In the genomic region with DNA sequence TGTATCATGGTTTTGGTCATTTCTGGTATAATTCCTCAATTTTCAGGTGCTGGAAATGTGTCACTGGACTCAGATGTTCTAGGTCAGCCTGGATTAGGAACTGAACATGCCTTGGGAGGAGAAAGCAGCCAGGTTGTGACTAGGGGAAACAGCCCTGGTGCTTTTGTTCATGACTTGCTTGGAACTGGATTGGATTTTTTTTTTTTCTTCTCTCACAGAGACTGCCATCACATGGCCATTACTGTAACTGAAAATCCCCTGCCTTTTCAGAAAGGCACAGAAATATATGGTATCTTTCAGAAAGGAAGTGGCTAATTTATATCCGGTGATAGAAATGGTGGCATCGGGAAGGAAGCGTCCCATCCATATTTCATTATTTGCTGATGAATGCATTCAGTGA, we compare ENCODE assay signal across 8 cellular contexts. TPM values are rescaled to one million over a fixed set of nuclear protein-coding genes. Genes with fewer than 3 reads are reported as not detected.
A peak's percentile ranks its signal among the peaks of the same experiment; 100 is the strongest.
DNase-seq lines count a peak whose midpoint lies in the region; ATAC-seq, FAIRE-seq and TF ChIP-seq lines count a peak whose summit lies in the region.

No MANE protein-coding gene starts in this region.

- peak overlapping the region; percentile 7 for H3K4me3 Mint-ChIP-seq in activated naive CD4-positive, alpha-beta T cell treated with anti-CD3 and anti-CD28 coated beads, Interleukin-2, amount 10 ng/mL, durations not matched to agents 7 days and 5 days
- peak overlapping the region; percentile 1 for H3K4me3 Mint-ChIP-seq in activated naive CD8-positive, alpha-beta T cell treated with anti-CD3 and anti-CD28 coated beads, Interleukin-2, amount 50 U/mL, for 24 hours

- H3K27me3 Mint-ChIP-seq in activated naive CD4-positive, alpha-beta T cell treated with anti-CD3 and anti-CD28 coated beads, Interleukin-2, amount 10 ng/mL, durations not matched to agents 7 days and 5 days: peaks cover 28% of the 10 kb centered on the region
- H3K27me3 Mint-ChIP-seq in activated naive CD8-positive, alpha-beta T cell treated with anti-CD3 and anti-CD28 coated beads, Interleukin-2, amount 50 U/mL, for 24 hours: no peaks in the 10 kb centered on the region

- H3K4me1 ChIP-seq in HepG2 (ENCODE audit: insufficient read depth, low read length): peaks cover 19% of the 10 kb centered on the region

- no peak overlapping the region for H3K9ac ChIP-seq in HepG2 (ENCODE audit: insufficient read depth, low read depth, low read length)

- 0 out of 2 replicates have a peak, but pooled peaks have one; percentile 11 for TF ChIP-seq CTCF in HepG2 (CRISPR knock-in tag; IDR thresholded peaks at IDR 0.05)

- ATAC-seq in HG03175 (IDR thresholded peaks at IDR 0.05; ENCODE audit: unreplicated experiment) (peak; percentile 64), HepG2 (peak; percentile 67)
- peak; percentile 35 for ATAC-seq in activated naive CD8-positive, alpha-beta T cell treated with anti-CD3 and anti-CD28 coated beads, Interleukin-2, amount 50 U/mL, for 24 hours

- H3K27ac ChIP-seq in HepG2 (ENCODE audit: extremely low read length, insufficient read depth, low read length): no peak overlapping the region

- H3K4me2 ChIP-seq in HepG2 (ENCODE audit: low read depth, low read length): no peak overlapping the region

- peaks cover 70% of the 10 kb centered on the region for H3K4me1 Mint-ChIP-seq in activated naive CD4-positive, alpha-beta T cell treated with anti-CD3 and anti-CD28 coated beads, Interleukin-2, amount 10 ng/mL, durations not matched to agents 7 days and 5 days
- peaks cover 79% of the 10 kb centered on the region for H3K4me1 Mint-ChIP-seq in activated naive CD8-positive, alpha-beta T cell treated with anti-CD3 and anti-CD28 coated beads, Interleukin-2, amount 50 U/mL, for 24 hours

- CTCF ChIA-PET in activated naive CD4-positive, alpha-beta T cell treated with anti-CD3 and anti-CD28 coated beads, Interleukin-2, amount 10 ng/mL, durations not matched to agents 7 days and 5 days (lab: Charles Lee): no interaction called here
- CTCF ChIA-PET in HepG2 (lab: Yijun Ruan, JAX; ENCODE audit: low intra/inter-chr PET ratio, low total read pairs): no interaction called here

- H3K36me3 Mint-ChIP-seq in activated naive CD4-positive, alpha-beta T cell treated with anti-CD3 and anti-CD28 coated beads, Interleukin-2, amount 10 ng/mL, durations not matched to agents 7 days and 5 days: peaks cover 9% of the 10 kb centered on the region
- peaks cover under 1% of the 10 kb centered on the region for H3K36me3 Mint-ChIP-seq in activated naive CD8-positive, alpha-beta T cell treated with anti-CD3 and anti-CD28 coated beads, Interleukin-2, amount 50 U/mL, for 24 hours (ENCODE audit: low read depth)

- TF ChIP-seq RAD21 in HepG2 (CRISPR knock-in tag; IDR thresholded peaks at IDR 0.05): no peak

- TF ChIP-seq EP300 in HepG2 (IDR thresholded peaks at IDR 0.05; ENCODE audit: low read depth in 2 of 2, low read length in 2 of 2) (no peak), HepG2 (CRISPR knock-in tag; IDR thresholded peaks at IDR 0.05; ENCODE audit: borderline replicate concordance) (no peak)

- H4K20me1 ChIP-seq in HepG2 (ENCODE audit: insufficient read depth, low read length): no peaks in the 10 kb centered on the region; the same call in 1 of the 2 replicates

- H3K27me3 ChIP-seq in HepG2 (ENCODE audit: control insufficient read depth in 1 of 2, insufficient read depth in 2 of 2, low read length in 2 of 2): no peaks in the 10 kb centered on the region

- in situ Hi-C loops in HepG2 (cut with HindIII; ENCODE audit: extremely low pct_ligation_motif_present, low pct_unique_long_range_greater_than_20kb): no loop called here

- no peaks in the 10 kb centered on the region for H3K9me3 Mint-ChIP-seq in activated naive CD4-positive, alpha-beta T cell treated with anti-CD3 and anti-CD28 coated beads, Interleukin-2, amount 10 ng/mL, durations not matched to agents 7 days and 5 days
- peaks cover 1% of the 10 kb centered on the region for H3K9me3 Mint-ChIP-seq in activated naive CD8-positive, alpha-beta T cell treated with anti-CD3 and anti-CD28 coated beads, Interleukin-2, amount 50 U/mL, for 24 hours

- peak overlapping the region; percentile 67 for H3K27ac Mint-ChIP-seq in activated naive CD4-positive, alpha-beta T cell treated with anti-CD3 and anti-CD28 coated beads, Interleukin-2, amount 10 ng/mL, durations not matched to agents 7 days and 5 days
- H3K27ac Mint-ChIP-seq in activated naive CD8-positive, alpha-beta T cell treated with anti-CD3 and anti-CD28 coated beads, Interleukin-2, amount 50 U/mL, for 24 hours: peak overlapping the region; percentile 66

- FAIRE-seq in HepG2 (lab: Jason Lieb, UNC): no peak

- H3K79me2 ChIP-seq in HepG2 (ENCODE audit: insufficient read depth, low read length): peaks cover 13% of the 10 kb centered on the region

- no peak overlapping the region for H3K4me3 ChIP-seq in HepG2 (replicated peaks in 1 of 3; ENCODE audit: insufficient read depth in 1 of 3, low read depth in 2 of 3, low read length in 3 of 3)

- BruUV-seq in HepG2 (replicated peaks; lab: Mats Ljungman, UMichigan): no TSS peak

- no peaks in the 10 kb centered on the region for H3K36me3 ChIP-seq in HepG2 (replicated peaks in 1 of 2; ENCODE audit: control insufficient read depth in 1 of 2, insufficient read depth in 2 of 2, low read length in 2 of 2)

- no peak for DNase-seq in activated naive CD4-positive, alpha-beta T cell treated with anti-CD3 and anti-CD28 coated beads, Interleukin-2, amount 10 ng/mL, durations not matched to agents 7 days and 5 days
- DNase-seq in activated naive CD4-positive, alpha-beta T cell (lab: John Stamatoyannopoulos, UW): no peak
- DNase-seq in activated naive CD8-positive, alpha-beta T cell treated with anti-CD3 and anti-CD28 coated beads, Interleukin-2, amount 50 U/mL, for 24 hours: no peak
- DNase-seq in HepG2 (ENCODE audit: low spot score) (peak; percentile 10), NCI-H128 (lab: John Stamatoyannopoulos, UW; ENCODE audit: unreplicated experiment) (no peak), islet precursor cell (no peak), NCI-H1105 treated with DMSO at 0.1 percent for 48 hours (lab: John Stamatoyannopoulos, UW) (no peak)

- no peaks in the 10 kb centered on the region for H3K9me3 ChIP-seq in HepG2 (ENCODE audit: low read length)

- intact Hi-C loops in HepG2 (cut with micrococcal nuclease; ENCODE audit: unreplicated experiment): loop anchor here (1.0 to 2.0 kb wide), 2 partner anchors 85 to 473 kb away; partner anchors contain the start of gene SOWAHB

- TF ChIP-seq POLR2A in HepG2 (IDR thresholded peaks at IDR 0.05; ENCODE audit: insufficient read depth in 1 of 2, low read depth in 2 of 2, low read length in 2 of 2): no peak

- no peak overlapping the region for H2AFZ ChIP-seq in HepG2 (ENCODE audit: low read length)

- POLR2A ChIA-PET in HepG2 (lab: Yijun Ruan, JAX): no interaction called here

- WGBS in HepG2 (ENCODE audit: low lambda C conversion rate): 95% methylated on average over 3 of the region's 3 CpGs

TF ChIP-seq in HepG2, 621 proteins besides CTCF, POLR2A, EP300 and RAD21:
- TF ChIP-seq NAIF1 (CRISPR knock-in tag; IDR thresholded peaks at IDR 0.05; ENCODE audit: borderline replicate concordance): no peak
- TF ChIP-seq ZNF362 (CRISPR knock-in tag; IDR thresholded peaks at IDR 0.05; ENCODE audit: borderline replicate concordance): peak; percentile 88
- 0 out of 4 replicates have a peak, but pooled peaks have one; percentile 8 to 22 for TF ChIP-seq MAFK (conservative IDR thresholded peaks at IDR 0.05 in 1 of 2, IDR thresholded peaks at IDR 0.05 in 1 of 2; ENCODE audit: low read length in 2 of 2)
- TF ChIP-seq STAG1 (CRISPR knock-in tag; IDR thresholded peaks at IDR 0.05): peak; percentile 33; the same call in 1 of the 2 replicates

RNA-seq across cellular contexts. Expression of gene SEPTIN11, which starts 34.6 kb away (rescaled TPM):
- 47.3 and 87.4 TPM in 2 replicates for total RNA-seq in HepG2 (2016; rRNA removed; fragmentation: Illumina TruSeq; extraction: Trizol)
- total RNA-seq in HepG2 (2016; cell fraction: cytosol; rRNA removed; fragmentation: Illumina TruSeq; extraction: Trizol; ENCODE audit: low read depth): 10.8 TPM in 2 replicates
- total RNA-seq in HepG2 (2016; cell fraction: insoluble cytoplasmic fraction; rRNA removed; fragmentation: Illumina TruSeq; extraction: Trizol): 49.8 and 80.6 TPM in 2 replicates
- total RNA-seq in HepG2 (2016; cell fraction: membrane; rRNA removed; fragmentation: Illumina TruSeq; extraction: Trizol): 19.7 and 19.9 TPM in 2 replicates
- 41.4 and 41.7 TPM in 2 replicates for total RNA-seq in HepG2 (2016; cell fraction: nucleus; rRNA removed; fragmentation: Illumina TruSeq; extraction: Trizol)
- 19.8 and 28.9 TPM in 2 replicates for polyA plus RNA-seq in HepG2 (2011; rRNA removed)
- polyA plus RNA-seq in HepG2 (2011; cell fraction: cytosol; rRNA removed): 13.4 and 18.3 TPM in 2 replicates
- 6.3 and 10.6 TPM in 2 replicates for polyA plus RNA-seq in HepG2 (2011; cell fraction: nucleus; rRNA removed)
- 17.3 and 20.0 TPM in 2 replicates for polyA plus RNA-seq in HepG2 (2012)
- polyA plus RNA-seq in HepG2 (2016; cell fraction: cytosol; fragmentation: Illumina TruSeq; extraction: Trizol; ENCODE audit: low read depth): 1.9 and 2.0 TPM in 2 replicates
- 70.5 and 72.1 TPM in 2 replicates for polyA plus RNA-seq in HepG2 (2016; cell fraction: insoluble cytoplasmic fraction; fragmentation: Illumina TruSeq; extraction: Trizol; ENCODE audit: low read depth)
- 6.4 and 8.0 TPM in 2 replicates for polyA plus RNA-seq in HepG2 (2016; cell fraction: membrane; fragmentation: Illumina TruSeq; extraction: Trizol; ENCODE audit: low read depth)
- polyA plus RNA-seq in HepG2 (2016; cell fraction: nucleus; fragmentation: Illumina TruSeq; extraction: Trizol; ENCODE audit: insufficient read depth, low read depth): 29.0 and 42.3 TPM in 2 replicates
- 5.8 and 22.8 TPM in 2 replicates for polyA minus RNA-seq in HepG2 (2011; rRNA and poly(A)+ RNA removed; ENCODE audit: low replicate concordance)
- polyA minus RNA-seq in HepG2 (2011; cell fraction: cytosol; rRNA and poly(A)+ RNA removed): 26.1 and 31.4 TPM in 2 replicates
- 51.4 and 52.1 TPM in 2 replicates for polyA minus RNA-seq in HepG2 (2011; cell fraction: nucleus; rRNA and poly(A)+ RNA removed)
